22 cellular contexts compared by ENCODE assay signal in the genomic region with DNA sequence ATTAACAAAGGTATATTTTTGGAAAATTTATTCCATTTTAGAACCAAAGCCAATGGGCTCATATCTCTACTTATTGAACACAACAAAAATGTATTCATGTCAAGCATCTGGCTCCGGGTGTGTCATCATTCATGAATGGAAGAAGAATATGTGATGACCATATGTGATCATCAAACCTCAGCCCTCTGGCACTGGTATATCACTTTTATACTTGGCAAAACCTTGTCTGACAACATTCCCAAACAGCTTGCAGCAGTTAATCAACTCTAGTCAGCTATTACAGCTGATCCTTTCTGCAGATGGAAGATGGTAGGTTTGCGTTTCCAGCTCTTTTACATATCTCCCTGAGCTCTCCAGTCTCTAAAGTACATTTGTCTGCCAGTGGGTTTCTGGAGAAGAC. TPM values are rescaled to one million over a fixed set of nuclear protein-coding genes. Genes with fewer than 3 reads are reported as not detected.
DNase-seq lines count a peak whose midpoint lies in the region; ATAC-seq, FAIRE-seq and TF ChIP-seq lines count a peak whose summit lies in the region.
"Had no signal": no experiment of that assay in that cellular context is flagged by ENCODE, and none has a peak within 500 bp of the region (broad histone marks: within the 10 kb centered on the region; RNA-seq: fewer than 3 reads in every experiment).

No MANE protein-coding gene starts in this region.

- no peak overlapping the region for H3K4me3 Mint-ChIP-seq in glutamatergic neuron (ENCODE audit: unreplicated experiment)
- H3K4me3 Mint-ChIP-seq: CD8-positive, alpha-beta memory T cell had no signal

- H3K4me3 ChIP-seq in bronchial epithelial cell (ENCODE audit: low read depth, low read length) (no peak overlapping the region), A673 (ENCODE audit: low read depth, low read length, poor library complexity, severe bottlenecking) (no peak overlapping the region)
- H3K4me3 ChIP-seq: BLaER1, GM12878 had no signal

- TF ChIP-seq CTCF in bronchial epithelial cell (IDR thresholded peaks at IDR 0.05; ENCODE audit: insufficient read depth, low read length, severe bottlenecking): no peak
- no peak for TF ChIP-seq CTCF in glutamatergic neuron (IDR thresholded peaks at IDR 0.05; ENCODE audit: partially characterized antibody, unreplicated experiment)
- TF ChIP-seq CTCF in A673 (conservative IDR thresholded peaks at IDR 0.05; ENCODE audit: low read depth, low read length): no peak

- POLR2A ChIA-PET in A673 (lab: Charles Lee; ENCODE audit: low non-redundant PET): no interaction called here

- no peaks in the 10 kb centered on the region for H3K27me3 Mint-ChIP-seq in glutamatergic neuron (ENCODE audit: unreplicated experiment)

- no peaks in the 10 kb centered on the region for H3K4me1 ChIP-seq in A673 (ENCODE audit: insufficient read depth, low read length, poor library complexity, severe bottlenecking)
- H3K4me1 ChIP-seq: BLaER1 had no signal

- H3K36me3 ChIP-seq in bronchial epithelial cell (ENCODE audit: control insufficient read depth, insufficient read depth, low read length): no peaks in the 10 kb centered on the region
- H3K36me3 ChIP-seq in A673 (ENCODE audit: insufficient read depth, low read length, poor library complexity, severe bottlenecking): no peaks in the 10 kb centered on the region
- H3K36me3 ChIP-seq: BLaER1 had no signal

- FAIRE-seq in bronchial epithelial cell (lab: Jason Lieb, UNC): no peak
- FAIRE-seq: GM12878, GM18507 had no signal

- intact Hi-C loops in A673 (cut with micrococcal nuclease; ENCODE audit: unreplicated experiment) (no loop called here), left cardiac atrium (cut with DNase I) (no loop called here)

- H3K27ac Mint-ChIP-seq in glutamatergic neuron (ENCODE audit: unreplicated experiment): peak overlapping the region; percentile 37
- H3K27ac Mint-ChIP-seq: CD8-positive, alpha-beta memory T cell had no signal

- no peaks in the 10 kb centered on the region for H3K9me3 ChIP-seq in A673 (ENCODE audit: low read depth, low read length, poor library complexity, severe bottlenecking)
- H3K9me3 ChIP-seq: BLaER1, SK-N-SH had no signal

- CTCF ChIA-PET in A673 (lab: Charles Lee): no interaction called here

- no peaks in the 10 kb centered on the region for H3K27me3 ChIP-seq in bronchial epithelial cell (ENCODE audit: control insufficient read depth, insufficient read depth, low read length)
- H3K27me3 ChIP-seq in A673 (replicated peaks; ENCODE audit: insufficient read depth, low read depth, low read length, poor library complexity): no peaks in the 10 kb centered on the region
- H3K27me3 ChIP-seq: BLaER1 had no signal

- H3K36me3 Mint-ChIP-seq in glutamatergic neuron (ENCODE audit: unreplicated experiment): no peaks in the 10 kb centered on the region
- H3K36me3 Mint-ChIP-seq: CD8-positive, alpha-beta memory T cell had no signal

- ATAC-seq in left cardiac atrium (no peak), GM18858 (IDR thresholded peaks at IDR 0.05; ENCODE audit: unreplicated experiment) (no peak)
- ATAC-seq: GM12878, Panc1 had no signal

- peak; percentile 31 for DNase-seq in EL
- peak; percentile 15 for DNase-seq in LHCN-M2 (ENCODE audit: low read depth)
- peak; percentile 41 for DNase-seq in bronchial epithelial cell (ENCODE audit: low read depth)
- DNase-seq in glutamatergic neuron: no peak
- no peak for DNase-seq in A673 (ENCODE audit: low spot score)
- no peak for DNase-seq in NCI-H1436 treated with DMSO at 0.1 percent for 48 hours (lab: John Stamatoyannopoulos, UW)
- DNase-seq in left cardiac atrium: no peak
- DNase-seq: CD8-positive, alpha-beta memory T cell; Karpas-422; NCI-H1417; NCI-H2107; NCI-H226; NCI-H748 treated with DMSO at 0.1 percent for 48 hours; Right ventricle myocardium superior; SK-N-SH; T-helper 1 cell had no signal

- H3K4me1 Mint-ChIP-seq in glutamatergic neuron (ENCODE audit: low read depth, unreplicated experiment): peaks cover 19% of the 10 kb centered on the region
- H3K4me1 Mint-ChIP-seq: CD8-positive, alpha-beta memory T cell had no signal

- H3K9me3 Mint-ChIP-seq in glutamatergic neuron (ENCODE audit: unreplicated experiment): no peaks in the 10 kb centered on the region
- H3K9me3 Mint-ChIP-seq: CD8-positive, alpha-beta memory T cell had no signal

- H3K27ac ChIP-seq in A673 (ENCODE audit: low read depth, low read length, poor library complexity, severe bottlenecking): no peak overlapping the region
- H3K27ac ChIP-seq: BLaER1 had no signal

- no TSS peak for BruUV-seq in A673 (replicated peaks; lab: Mats Ljungman, UMichigan)

RNA-seq across cellular contexts. Expression of a gene that starts 6.7 kb away (rescaled TPM):
- total RNA-seq in LHCN-M2 (2014; rRNA removed) (not detected in 2 replicates), bronchial epithelial cell (not detected in 2 replicates), glutamatergic neuron (ENCODE audit: unreplicated experiment) (not detected), A673 (2021) (not detected in 2 replicates), left cardiac atrium (not detected)
- not detected for polyA plus RNA-seq in LHCN-M2 (2012)
- total RNA-seq: CD8-positive, alpha-beta memory T cell; GM12878; Right ventricle myocardium superior had no signal
- polyA plus RNA-seq: AG04450; CD8-positive, alpha-beta memory T cell; SK-N-SH had no signal

RNA-seq across cellular contexts. Expression of a gene that starts 54.1 kb away (rescaled TPM):
- total RNA-seq in LHCN-M2 (2014; rRNA removed) (214 and 229 TPM in 2 replicates), bronchial epithelial cell (23.8 and 32.1 TPM in 2 replicates), glutamatergic neuron (ENCODE audit: unreplicated experiment) (4.1 TPM), A673 (2021) (45.6 and 49.3 TPM in 2 replicates), left cardiac atrium (10 to 100 TPM; 47.2 to 99.7 TPM)
- 23.9 TPM for polyA plus RNA-seq in LHCN-M2 (2012)

Comparison
In these comparisons a context has a peak if more than half of its experiments do, and no peak if none do; other contexts are left out.
1. DNase-seq: peak in EL (single experiment), LHCN-M2 (single experiment) and bronchial epithelial cell (single experiment); none in glutamatergic neuron (single experiment), A673 (single experiment), NCI-H1436 treated with DMSO at 0.1 percent for 48 hours (single experiment) and left cardiac atrium (single experiment).